In genomic region chr10:85557077-85557476, GRCh38 we compare ENCODE assay signal across 24 cellular contexts.
DNase-seq lines count a peak whose midpoint lies in the region; ATAC-seq, FAIRE-seq and TF ChIP-seq lines count a peak whose summit lies in the region.
"Had no signal": no experiment of that assay in that cellular context is flagged by ENCODE, and none has a peak within 500 bp of the region (broad histone marks: within the 10 kb centered on the region; RNA-seq: fewer than 3 reads in every experiment).

No MANE protein-coding gene starts in this region.

- H3K4me1 ChIP-seq in H9 (ENCODE audit: insufficient read depth, low read length), result no peaks in the 10 kb centered on the region
- H3K4me1 ChIP-seq in body of pancreas, result no peaks in the 10 kb centered on the region
- H3K4me1 ChIP-seq: left ventricle myocardium inferior, right atrium auricular region had no signal

- H4K8ac ChIP-seq in H9 (replicated peaks; ENCODE audit: insufficient read length, low read depth, low read length), result no peak overlapping the region

- no peak overlapping the region for H3K27ac Mint-ChIP-seq in H9
- H3K27ac Mint-ChIP-seq: activated naive CD4-positive, alpha-beta T cell treated with anti-CD3 and anti-CD28 coated beads, Interleukin-2, amount 50 U/mL, for 24 hours; activated T-cell treated with anti-CD3 and anti-CD28 coated beads, Interleukin-2, amount 50 U/mL, for 72 hours; brain; CD4-positive, alpha-beta memory T cell; stimulated activated effector memory CD8-positive, alpha-beta T cell treated with anti-CD3 and anti-CD28 coated beads, Interleukin-12 subunit alpha, Interleukin-12 subunit beta, amount 100 ng/mL, for 72 hours had no signal

- no peak overlapping the region for H2BK15ac ChIP-seq in H9 (ENCODE audit: low read depth, low read length)

- H3K9me3 ChIP-seq in H9 (ENCODE audit: control insufficient read depth, low read depth, low read length) (no peaks in the 10 kb centered on the region), body of pancreas (no peaks in the 10 kb centered on the region)
- H3K9me3 ChIP-seq: left ventricle myocardium inferior, neutrophil, right atrium auricular region, thoracic aorta had no signal

- no peaks in the 10 kb centered on the region for H3K36me3 Mint-ChIP-seq in H9 (ENCODE audit: insufficient read depth in 1 of 3, low read depth in 3 of 3)
- H3K36me3 Mint-ChIP-seq: activated naive CD4-positive, alpha-beta T cell treated with anti-CD3 and anti-CD28 coated beads, Interleukin-2, amount 50 U/mL, for 24 hours; brain; CD4-positive, alpha-beta memory T cell; stimulated activated effector memory CD8-positive, alpha-beta T cell treated with anti-CD3 and anti-CD28 coated beads, Interleukin-12 subunit alpha, Interleukin-12 subunit beta, amount 100 ng/mL, for 72 hours had no signal

- no peak overlapping the region for H3K4ac ChIP-seq in H9 (ENCODE audit: low read depth, low read length)

- no peak overlapping the region for H2BK5ac ChIP-seq in H9 (ENCODE audit: insufficient read length, low read length)

- no peak for TF ChIP-seq CTCF in HL-60 (IDR thresholded peaks at IDR 0.05; ENCODE audit: insufficient read depth, low read length)
- TF ChIP-seq CTCF in bronchial epithelial cell (IDR thresholded peaks at IDR 0.05; ENCODE audit: insufficient read depth, low read length, severe bottlenecking), result no peak
- no peak for TF ChIP-seq CTCF in H9 (conservative IDR thresholded peaks at IDR 0.05)
- no peak for TF ChIP-seq CTCF in body of pancreas (IDR thresholded peaks at IDR 0.05)

- no peak for TF ChIP-seq POLR2A in body of pancreas (IDR thresholded peaks at IDR 0.05)

- no peak overlapping the region for H3T11ph ChIP-seq in H9 (ENCODE audit: low read length)

- H3K18ac ChIP-seq in H9 (ENCODE audit: insufficient read length, low read depth, low read length), result no peak overlapping the region

- intact Hi-C loops in body of pancreas (cut with DNase I), result no loop called here

- H3K27ac ChIP-seq in HL-60 (replicated peaks), result no peak overlapping the region
- H3K27ac ChIP-seq in H9 (ENCODE audit: insufficient read length, low read depth, low read length), result no peak overlapping the region
- no peak overlapping the region for H3K27ac ChIP-seq in body of pancreas
- H3K27ac ChIP-seq: dorsolateral prefrontal cortex, left ventricle myocardium inferior, neutrophil, right atrium auricular region, thoracic aorta had no signal

- H2BK12ac ChIP-seq in H9 (ENCODE audit: insufficient read length, low read depth, low read length), result no peak overlapping the region

- H3K79me2 ChIP-seq in H9 (ENCODE audit: insufficient read depth, low read length), result no peaks in the 10 kb centered on the region

- no peak overlapping the region for H4K91ac ChIP-seq in H9 (ENCODE audit: insufficient read length, low read depth, low read length)

- WGBS in H9 (ENCODE audit: extremely low coverage, insufficient read length, low lambda C conversion rate), result no CpG with 5 or more reads among the region's 2 CpGs
- WGBS in body of pancreas, 2 donors, result 58 to 74% methylated on average over 2 of the region's 2 CpGs

- H3K27me3 ChIP-seq in HL-60 (ENCODE audit: insufficient read depth, poor library complexity, severe bottlenecking), result peaks cover 3% of the 10 kb centered on the region
- no peaks in the 10 kb centered on the region for H3K27me3 ChIP-seq in bronchial epithelial cell (ENCODE audit: control insufficient read depth, insufficient read depth, low read length)
- H3K27me3 ChIP-seq in H9 (ENCODE audit: insufficient read depth, low read length), result no peaks in the 10 kb centered on the region
- H3K27me3 ChIP-seq in body of pancreas, result no peaks in the 10 kb centered on the region
- H3K27me3 ChIP-seq: dorsolateral prefrontal cortex, neutrophil, right atrium auricular region had no signal

- DNase-seq in HL-60 (ENCODE audit: low read depth in 1 of 2, low spot score in 1 of 2) (peak; percentile 11 to 58), NOMO-1 treated with DMSO at 0.1 percent for 48 hours (lab: John Stamatoyannopoulos, UW; ENCODE audit: unreplicated experiment) (peak; percentile 96), bronchial epithelial cell (ENCODE audit: low read depth) (peak; percentile 92), lung microvascular endothelial cell (ENCODE audit: low read depth in 2 of 2) (peak; percentile 9 to 57), HT-29 (ENCODE audit: low spot score) (no peak), H9 (no peak), NCI-H1105 treated with DMSO at 0.1 percent for 48 hours (lab: John Stamatoyannopoulos, UW) (no peak), body of pancreas (no peak)
- DNase-seq: activated T-cell treated with anti-CD3 and anti-CD28 coated beads, Interleukin-2, amount 50 U/mL, for 72 hours; CD4-positive, alpha-beta memory T cell; DMS153; dorsolateral prefrontal cortex; glutamatergic neuron; left ventricle myocardium inferior; NCI-H2029 treated with DMSO at 0.1 percent for 48 hours; NCI-H446 treated with DMSO at 0.1 percent for 48 hours; SHP77 treated with DMSO at 0.1 percent for 48 hours had no signal

- H3K27me3 Mint-ChIP-seq in H9 (ENCODE audit: low read depth), result no peaks in the 10 kb centered on the region

- no peaks in the 10 kb centered on the region for H3K79me1 ChIP-seq in H9 (ENCODE audit: insufficient read depth, low read depth, low read length, poor library complexity, severe bottlenecking)

- ATAC-seq in body of pancreas, result no peak
- ATAC-seq: GM12878; stimulated activated effector memory CD8-positive, alpha-beta T cell treated with anti-CD3 and anti-CD28 coated beads, Interleukin-12 subunit alpha, Interleukin-12 subunit beta, amount 100 ng/mL, for 72 hours had no signal

- H3K4me3 Mint-ChIP-seq in H9, result no peak overlapping the region
- H3K4me3 Mint-ChIP-seq: activated naive CD4-positive, alpha-beta T cell treated with anti-CD3 and anti-CD28 coated beads, Interleukin-2, amount 50 U/mL, for 24 hours; activated T-cell treated with anti-CD3 and anti-CD28 coated beads, Interleukin-2, amount 50 U/mL, for 72 hours; brain; CD4-positive, alpha-beta memory T cell; stimulated activated effector memory CD8-positive, alpha-beta T cell treated with anti-CD3 and anti-CD28 coated beads, Interleukin-12 subunit alpha, Interleukin-12 subunit beta, amount 100 ng/mL, for 72 hours had no signal

- no peak overlapping the region for H3K14ac ChIP-seq in H9 (ENCODE audit: insufficient read depth, low read length)

- no peak overlapping the region for H3K9ac ChIP-seq in H9 (ENCODE audit: extremely low read depth, insufficient read length, low read length)

- H3K36me3 ChIP-seq in bronchial epithelial cell (ENCODE audit: control insufficient read depth, insufficient read depth, low read length) (no peaks in the 10 kb centered on the region), body of pancreas (replicated peaks in 1 of 2; ENCODE audit: insufficient read depth in 1 of 2, low read depth in 2 of 2) (no peaks in the 10 kb centered on the region)
- H3K36me3 ChIP-seq: left ventricle myocardium inferior, neutrophil, right atrium auricular region, thoracic aorta had no signal

- no peak overlapping the region for H4K5ac ChIP-seq in H9 (ENCODE audit: insufficient read length, low read depth, low read length)

- no peaks in the 10 kb centered on the region for H4K20me1 ChIP-seq in H9 (ENCODE audit: control insufficient read depth, insufficient read depth, insufficient read length)

- H3K4me2 ChIP-seq in H9 (ENCODE audit: insufficient read depth, insufficient read length, low read length), result no peak overlapping the region

- no peak overlapping the region for H2BK120ac ChIP-seq in H9 (ENCODE audit: low read depth, low read length, poor library complexity, severe bottlenecking)

- H3K56ac ChIP-seq in H9 (ENCODE audit: insufficient read length, low read depth, low read length), result no peak overlapping the region

- H3K4me3 ChIP-seq in HL-60 (replicated peaks; ENCODE audit: insufficient read depth, low read length), result no peak overlapping the region
- H3K4me3 ChIP-seq in bronchial epithelial cell (ENCODE audit: low read depth, low read length), result no peak overlapping the region
- no peak overlapping the region for H3K4me3 ChIP-seq in body of pancreas
- H3K4me3 ChIP-seq: dorsolateral prefrontal cortex, GM12878, left ventricle myocardium inferior, right atrium auricular region, thoracic aorta had no signal

- H2AK5ac ChIP-seq in H9 (ENCODE audit: insufficient read length, low read length), result no peak overlapping the region

- no peak for FAIRE-seq in bronchial epithelial cell (lab: Jason Lieb, UNC)
- FAIRE-seq: GM12878 had no signal

- no peaks in the 10 kb centered on the region for H3K4me1 Mint-ChIP-seq in H9
- H3K4me1 Mint-ChIP-seq: activated naive CD4-positive, alpha-beta T cell treated with anti-CD3 and anti-CD28 coated beads, Interleukin-2, amount 50 U/mL, for 24 hours; brain; CD4-positive, alpha-beta memory T cell; stimulated activated effector memory CD8-positive, alpha-beta T cell treated with anti-CD3 and anti-CD28 coated beads, Interleukin-12 subunit alpha, Interleukin-12 subunit beta, amount 100 ng/mL, for 72 hours had no signal

- H3K23me2 ChIP-seq in H9 (ENCODE audit: insufficient read length, low read depth, low read length, poor library complexity, severe bottlenecking), result no peaks in the 10 kb centered on the region

- no peak overlapping the region for H3K23ac ChIP-seq in H9 (ENCODE audit: insufficient read length, low read depth, low read length)

- no peak overlapping the region for H2AFZ ChIP-seq in H9 (ENCODE audit: low read length)

- H2BK20ac ChIP-seq in H9 (ENCODE audit: low read depth, low read length, poor library complexity, severe bottlenecking), result no peak overlapping the region

- H3K9me3 Mint-ChIP-seq in H9, result no peaks in the 10 kb centered on the region
- H3K9me3 Mint-ChIP-seq: activated naive CD4-positive, alpha-beta T cell treated with anti-CD3 and anti-CD28 coated beads, Interleukin-2, amount 50 U/mL, for 24 hours; activated T-cell treated with anti-CD3 and anti-CD28 coated beads, Interleukin-2, amount 50 U/mL, for 72 hours; CD4-positive, alpha-beta memory T cell; stimulated activated effector memory CD8-positive, alpha-beta T cell treated with anti-CD3 and anti-CD28 coated beads, Interleukin-12 subunit alpha, Interleukin-12 subunit beta, amount 100 ng/mL, for 72 hours had no signal

Comparison
In these comparisons a context has a peak if more than half of its experiments do, and no peak if none do; other contexts are left out.
1. DNase-seq: peak in HL-60 (2 of 2), NOMO-1 treated with DMSO at 0.1 percent for 48 hours (single experiment), bronchial epithelial cell (single experiment) and lung microvascular endothelial cell (2 of 2); none in HT-29 (single experiment), H9 (single experiment), NCI-H1105 treated with DMSO at 0.1 percent for 48 hours (single experiment) and body of pancreas (0 of 4).